Comparison of ENCODE assay signal across 37 cellular contexts in genomic region chr3:135582800-135583199, GRCh38.
"Had no signal": no experiment of that assay in that cellular context is flagged by ENCODE, and none has a peak within 500 bp of the region (broad histone marks: within the 10 kb centered on the region; RNA-seq: fewer than 3 reads in every experiment).

No MANE protein-coding gene starts in this region.

- ATAC-seq: activated CD4-positive, alpha-beta T cell treated with anti-CD3 and anti-CD28 coated beads for 36 hours; activated CD8-positive, alpha-beta memory T cell treated with anti-CD3 and anti-CD28 coated beads, Interleukin-2, amount 10 ng/mL, durations not matched to agents 7 days and 5 days; activated CD8-positive, alpha-beta T cell treated with anti-CD3 and anti-CD28 coated beads, Interleukin-2, amount 10 ng/mL, durations not matched to agents 7 days and 5 days; activated naive CD4-positive, alpha-beta T cell treated with anti-CD3 and anti-CD28 coated beads, Interleukin-2, amount 50 U/mL, for 72 hours; esophagus mucosa; foreskin keratinocyte; gastrocnemius medialis; heart left ventricle; T-helper 17 cell had no signal

- H3K4me1 Mint-ChIP-seq: activated CD4-positive, alpha-beta T cell treated with anti-CD3 and anti-CD28 coated beads for 36 hours; activated CD4-positive, alpha-beta T cell treated with anti-CD3 and anti-CD28 coated beads, Interleukin-2, amount 10 ng/mL, durations not matched to agents 24 days and 14 days; activated CD8-positive, alpha-beta memory T cell treated with anti-CD3 and anti-CD28 coated beads, Interleukin-2, amount 10 ng/mL, durations not matched to agents 7 days and 5 days; activated naive CD4-positive, alpha-beta T cell treated with anti-CD3 and anti-CD28 coated beads, Interleukin-2, amount 10 ng/mL, durations not matched to agents 7 days and 5 days; activated naive CD8-positive, alpha-beta T cell treated with anti-CD3 and anti-CD28 coated beads, Interleukin-2, amount 10 ng/mL, durations not matched to agents 7 days and 5 days; brain; central memory CD8-positive, alpha-beta T cell; T-helper 17 cell had no signal

- H3K27ac ChIP-seq: ascending aorta, breast epithelium, cardiac muscle cell, coronary artery, dorsolateral prefrontal cortex, foreskin keratinocyte, gastrocnemius medialis, heart left ventricle, WERI-Rb-1 had no signal

- DNase-seq: activated CD4-positive, alpha-beta memory T cell treated with anti-CD3 and anti-CD28 coated beads for 36 hours; activated CD4-positive, alpha-beta T cell treated with anti-CD3 and anti-CD28 coated beads for 36 hours; activated CD4-positive, alpha-beta T cell treated with anti-CD3 and anti-CD28 coated beads, Interleukin-2, amount 10 ng/mL, durations not matched to agents 24 days and 14 days; activated CD4-positive, CD25-positive, alpha-beta regulatory T cell; activated CD4-positive, CD25-positive, alpha-beta regulatory T cell treated with anti-CD3 and anti-CD28 coated beads, Interleukin-2, amount 50 U/mL, for 72 hours; activated CD8-positive, alpha-beta memory T cell treated with anti-CD3 and anti-CD28 coated beads, Interleukin-2, amount 10 ng/mL, durations not matched to agents 7 days and 5 days; activated CD8-positive, alpha-beta memory T cell treated with anti-CD3 and anti-CD28 coated beads, Interleukin-2, amount 50 U/mL, for 4 hours; activated CD8-positive, alpha-beta T cell treated with anti-CD3 and anti-CD28 coated beads, Interleukin-2, amount 10 ng/mL, durations not matched to agents 7 days and 5 days; activated gamma-delta T cell; activated naive CD4-positive, alpha-beta T cell; activated naive CD4-positive, alpha-beta T cell treated with anti-CD3 and anti-CD28 coated beads, Interleukin-2, amount 10 ng/mL, durations not matched to agents 7 days and 5 days; activated naive CD8-positive, alpha-beta T cell treated with anti-CD3 and anti-CD28 coated beads, Interleukin-2, amount 10 ng/mL, durations not matched to agents 7 days and 5 days; activated T-cell treated with anti-CD3 and anti-CD28 coated beads, Interleukin-2, amount 50 U/mL, for 1 hour; activated T-cell treated with anti-CD3 and anti-CD28 coated beads, Interleukin-2, amount 50 U/mL, for 48 hours; dorsolateral prefrontal cortex; effector memory CD4-positive, alpha-beta T cell; endodermal cell; foreskin keratinocyte; gastrocnemius medialis; glutamatergic neuron; heart left ventricle; T-helper 1 cell; T-helper 17 cell; T1000; WERI-Rb-1 had no signal

- H3K27ac Mint-ChIP-seq: activated CD4-positive, alpha-beta memory T cell treated with anti-CD3 and anti-CD28 coated beads for 36 hours; activated CD4-positive, alpha-beta T cell treated with anti-CD3 and anti-CD28 coated beads for 36 hours; activated CD4-positive, alpha-beta T cell treated with anti-CD3 and anti-CD28 coated beads, Interleukin-2, amount 10 ng/mL, durations not matched to agents 24 days and 14 days; activated CD8-positive, alpha-beta memory T cell treated with anti-CD3 and anti-CD28 coated beads, Interleukin-2, amount 10 ng/mL, durations not matched to agents 7 days and 5 days; activated CD8-positive, alpha-beta T cell treated with anti-CD3 and anti-CD28 coated beads, Interleukin-2, amount 10 ng/mL, durations not matched to agents 7 days and 5 days; activated naive CD4-positive, alpha-beta T cell treated with anti-CD3 and anti-CD28 coated beads, Interleukin-2, amount 10 ng/mL, durations not matched to agents 7 days and 5 days; activated naive CD4-positive, alpha-beta T cell treated with anti-CD3 and anti-CD28 coated beads, Interleukin-2, amount 50 U/mL, for 72 hours; activated naive CD8-positive, alpha-beta T cell treated with anti-CD3 and anti-CD28 coated beads, Interleukin-2, amount 10 ng/mL, durations not matched to agents 7 days and 5 days; activated T-helper 1 cell treated with anti-CD3 and anti-CD28 coated beads, Interleukin-12 subunit alpha, Interleukin-12 subunit beta, Interleukin-2, Interleukin-4 antibody, amounts not matched to agents 30 ng/mL and 10 ng/mL and 1 ng/mL, durations not matched to agents 14 hours and 24 hours and 36 hours; activated T-helper 2 cell treated with anti-CD3 and anti-CD28 coated beads, Interferon-gamma antibody, Interleukin-2, Interleukin-4, amounts not matched to agents 10 μg/mL and 5 μg/mL and 100 μg/mL, durations not matched to agents 14 hours and 24 hours and 36 hours; brain; dendritic cell treated with granulocyte-macrophage colony-stimulating factor and Interleukin-4, amounts not matched to agents 40 ng/mL and 50 ng/mL, for 4 days; endodermal cell; T-helper 17 cell; T-helper 2 cell treated with Interferon-gamma antibody and Interleukin-4, amounts not matched to agents 5 μg/mL and 100 μg/mL, for 36 hours had no signal

- H3K27me3 ChIP-seq: ascending aorta, breast epithelium, cardiac muscle cell, dorsolateral prefrontal cortex, foreskin keratinocyte, gastrocnemius medialis, heart left ventricle had no signal

- H3K9me3 ChIP-seq: ascending aorta, gastrocnemius medialis had no signal

- H3K4me3 Mint-ChIP-seq: activated CD4-positive, alpha-beta memory T cell treated with anti-CD3 and anti-CD28 coated beads for 36 hours; activated CD4-positive, alpha-beta T cell treated with anti-CD3 and anti-CD28 coated beads for 36 hours; activated CD4-positive, alpha-beta T cell treated with anti-CD3 and anti-CD28 coated beads, Interleukin-2, amount 10 ng/mL, durations not matched to agents 24 days and 14 days; activated CD8-positive, alpha-beta memory T cell treated with anti-CD3 and anti-CD28 coated beads, Interleukin-2, amount 10 ng/mL, durations not matched to agents 7 days and 5 days; activated CD8-positive, alpha-beta T cell treated with anti-CD3 and anti-CD28 coated beads, Interleukin-2, amount 10 ng/mL, durations not matched to agents 7 days and 5 days; activated naive CD4-positive, alpha-beta T cell treated with anti-CD3 and anti-CD28 coated beads, Interleukin-2, amount 10 ng/mL, durations not matched to agents 7 days and 5 days; activated naive CD8-positive, alpha-beta T cell treated with anti-CD3 and anti-CD28 coated beads, Interleukin-2, amount 10 ng/mL, durations not matched to agents 7 days and 5 days; activated T-helper 1 cell treated with anti-CD3 and anti-CD28 coated beads, Interleukin-12 subunit alpha, Interleukin-12 subunit beta, Interleukin-2, Interleukin-4 antibody, amounts not matched to agents 30 ng/mL and 10 ng/mL and 1 ng/mL, durations not matched to agents 14 hours and 24 hours and 36 hours; brain; central memory CD8-positive, alpha-beta T cell; dendritic cell treated with granulocyte-macrophage colony-stimulating factor and Interleukin-4, amounts not matched to agents 40 ng/mL and 50 ng/mL, for 4 days; endodermal cell; T-helper 17 cell; T-helper 2 cell treated with Interferon-gamma antibody and Interleukin-4, amounts not matched to agents 5 μg/mL and 100 μg/mL, for 36 hours had no signal

- H3K27me3 Mint-ChIP-seq: activated CD4-positive, alpha-beta memory T cell treated with anti-CD3 and anti-CD28 coated beads for 36 hours; activated CD4-positive, alpha-beta T cell treated with anti-CD3 and anti-CD28 coated beads, Interleukin-2, amount 10 ng/mL, durations not matched to agents 24 days and 14 days; activated CD8-positive, alpha-beta memory T cell treated with anti-CD3 and anti-CD28 coated beads, Interleukin-2, amount 10 ng/mL, durations not matched to agents 7 days and 5 days; activated naive CD4-positive, alpha-beta T cell treated with anti-CD3 and anti-CD28 coated beads, Interleukin-2, amount 10 ng/mL, durations not matched to agents 7 days and 5 days; activated naive CD8-positive, alpha-beta T cell treated with anti-CD3 and anti-CD28 coated beads, Interleukin-2, amount 10 ng/mL, durations not matched to agents 7 days and 5 days; brain; central memory CD8-positive, alpha-beta T cell; dendritic cell treated with granulocyte-macrophage colony-stimulating factor and Interleukin-4, amounts not matched to agents 40 ng/mL and 50 ng/mL, for 4 days; T-helper 17 cell had no signal

- H3K36me3 Mint-ChIP-seq: activated CD4-positive, alpha-beta memory T cell treated with anti-CD3 and anti-CD28 coated beads for 36 hours; activated CD8-positive, alpha-beta memory T cell treated with anti-CD3 and anti-CD28 coated beads, Interleukin-2, amount 10 ng/mL, durations not matched to agents 7 days and 5 days; activated naive CD4-positive, alpha-beta T cell treated with anti-CD3 and anti-CD28 coated beads, Interleukin-2, amount 10 ng/mL, durations not matched to agents 7 days and 5 days; activated naive CD4-positive, alpha-beta T cell treated with anti-CD3 and anti-CD28 coated beads, Interleukin-2, amount 50 U/mL, for 72 hours; activated naive CD8-positive, alpha-beta T cell treated with anti-CD3 and anti-CD28 coated beads, Interleukin-2, amount 10 ng/mL, durations not matched to agents 7 days and 5 days; brain had no signal

- H3K4me3 ChIP-seq: ascending aorta, breast epithelium, cardiac muscle cell, coronary artery, dorsolateral prefrontal cortex, gastrocnemius medialis, heart left ventricle had no signal

- H3K4me1 ChIP-seq: ascending aorta, breast epithelium, foreskin keratinocyte, gastrocnemius medialis, heart left ventricle had no signal

- H3K9me3 Mint-ChIP-seq: activated CD4-positive, alpha-beta memory T cell treated with anti-CD3 and anti-CD28 coated beads for 36 hours; activated CD4-positive, alpha-beta T cell treated with anti-CD3 and anti-CD28 coated beads, Interleukin-2, amount 10 ng/mL, durations not matched to agents 24 days and 14 days; activated naive CD4-positive, alpha-beta T cell treated with anti-CD3 and anti-CD28 coated beads, Interleukin-2, amount 10 ng/mL, durations not matched to agents 7 days and 5 days; activated naive CD8-positive, alpha-beta T cell treated with anti-CD3 and anti-CD28 coated beads, Interleukin-2, amount 10 ng/mL, durations not matched to agents 7 days and 5 days; activated T-helper 1 cell treated with anti-CD3 and anti-CD28 coated beads, Interleukin-12 subunit alpha, Interleukin-12 subunit beta, Interleukin-2, Interleukin-4 antibody, amounts not matched to agents 30 ng/mL and 10 ng/mL and 1 ng/mL, durations not matched to agents 14 hours and 24 hours and 36 hours; activated T-helper 2 cell treated with anti-CD3 and anti-CD28 coated beads, Interferon-gamma antibody, Interleukin-2, Interleukin-4, amounts not matched to agents 10 μg/mL and 5 μg/mL and 100 μg/mL, durations not matched to agents 14 hours and 24 hours and 36 hours; T-helper 2 cell treated with Interferon-gamma antibody and Interleukin-4, amounts not matched to agents 5 μg/mL and 100 μg/mL, for 36 hours had no signal

- H3K36me3 ChIP-seq: ascending aorta, breast epithelium, cardiac muscle cell, gastrocnemius medialis, heart left ventricle, WERI-Rb-1 had no signal
